ENCODE assay signal across 12 cellular contexts in genomic region chr20:31705191-31705590, GRCh38. TPM values are rescaled to one million over a fixed set of nuclear protein-coding genes. Genes with fewer than 3 reads are reported as not detected.
A peak's percentile ranks its signal among the peaks of the same experiment; 100 is the strongest.
DNase-seq lines count a peak whose midpoint lies in the region; ATAC-seq and TF ChIP-seq lines count a peak whose summit lies in the region.
"Had no signal": no experiment of that assay in that cellular context is flagged by ENCODE, and none has a peak within 500 bp of the region (broad histone marks: within the 10 kb centered on the region; RNA-seq: fewer than 3 reads in every experiment).

No MANE protein-coding gene starts in this region.

- H3K36me3 ChIP-seq in Caco-2 (ENCODE audit: control insufficient read depth, insufficient read depth, low read length) (peaks cover 17% of the 10 kb centered on the region), Panc1 (ENCODE audit: control insufficient read depth, insufficient read depth, low read length) (peaks cover 13% of the 10 kb centered on the region; the same call in 1 of the 2 replicates), prostate gland (no peaks in the 10 kb centered on the region)

- peak overlapping the region; percentile 48 for H3K4me3 Mint-ChIP-seq in Caco-2 (ENCODE audit: unreplicated experiment)
- H3K4me3 Mint-ChIP-seq: activated CD4-positive, alpha-beta T cell treated with anti-CD3 and anti-CD28 coated beads, Interleukin-2, amount 10 ng/mL, durations not matched to agents 7 days and 5 days had no signal

- H3K27ac ChIP-seq in Panc1 (ENCODE audit: low read length) (peak overlapping the region; percentile 54), epithelial cell of prostate (peak overlapping the region; percentile 100), prostate gland (peak overlapping the region; percentile 64 to 69)

- CTCF ChIA-PET in Caco-2 (lab: Charles Lee), result interaction anchor here (0.6 to 4.3 kb wide), 13 partner anchors 8 to 202 kb away, joined by 3 to 72 read pairs (median 8); partner anchors contain the start of gene BCL2L1
- CTCF ChIA-PET in Panc1 (lab: Charles Lee), result interaction anchor here (1.4 to 1.5 kb wide), 2 partner anchors 18 to 44 kb away, joined by 3 to 5 read pairs; no protein-coding TSS in a partner anchor

- TF ChIP-seq CTCF in Caco-2 (IDR thresholded peaks at IDR 0.05; ENCODE audit: insufficient read depth in 1 of 2, low read depth in 1 of 2, low read length in 1 of 2, severe bottlenecking in 1 of 2, unreplicated experiment in 1 of 2) (no peak), Panc1 (IDR thresholded peaks at IDR 0.05) (no peak), prostate gland (IDR thresholded peaks at IDR 0.05) (no peak)

- H3K4me1 ChIP-seq in Caco-2 (peaks cover 90% of the 10 kb centered on the region), Panc1 (ENCODE audit: control insufficient read depth, insufficient read depth, low read length) (peaks cover 32% of the 10 kb centered on the region), prostate gland (replicated peaks) (peaks cover 8% of the 10 kb centered on the region)

- BruUV-seq in Caco-2 (replicated peaks; lab: Mats Ljungman, UMichigan) (TSS peak; percentile 97), Panc1 (replicated peaks; lab: Mats Ljungman, UMichigan) (no TSS peak)

- H3K4me1 Mint-ChIP-seq in Caco-2 (ENCODE audit: low read depth, unreplicated experiment), result peaks cover 73% of the 10 kb centered on the region

- H3K4me3 ChIP-seq in Caco-2 (ENCODE audit: low read depth, low read length) (no peak overlapping the region), Panc1 (ENCODE audit: low read depth in 2 of 2, low read length in 2 of 2) (no peak overlapping the region), prostate gland (no peak overlapping the region)

- H3K36me3 Mint-ChIP-seq in Caco-2 (ENCODE audit: insufficient read depth, unreplicated experiment), result peaks cover 100% of the 10 kb centered on the region

- ATAC-seq in Panc1, result no peak
- no peak for ATAC-seq in GM18870 (IDR thresholded peaks at IDR 0.05; ENCODE audit: unreplicated experiment)

- no peaks in the 10 kb centered on the region for H3K27me3 Mint-ChIP-seq in Caco-2 (ENCODE audit: insufficient read depth, unreplicated experiment)
- H3K27me3 Mint-ChIP-seq: activated CD4-positive, alpha-beta T cell treated with anti-CD3 and anti-CD28 coated beads, Interleukin-2, amount 10 ng/mL, durations not matched to agents 7 days and 5 days had no signal

- no peaks in the 10 kb centered on the region for H3K9me3 Mint-ChIP-seq in Caco-2 (ENCODE audit: unreplicated experiment)
- H3K9me3 Mint-ChIP-seq: activated CD4-positive, alpha-beta T cell treated with anti-CD3 and anti-CD28 coated beads, Interleukin-2, amount 10 ng/mL, durations not matched to agents 7 days and 5 days had no signal

- H3K9me3 ChIP-seq in Caco-2 (no peaks in the 10 kb centered on the region), Panc1 (ENCODE audit: control insufficient read depth, insufficient read depth, low read depth, low read length) (no peaks in the 10 kb centered on the region), prostate gland (no peaks in the 10 kb centered on the region)

- intact Hi-C loops in Caco-2 (cut with micrococcal nuclease; ENCODE audit: unreplicated experiment), result no loop called here
- intact Hi-C loops in Panc1 (cut with micrococcal nuclease; ENCODE audit: unreplicated experiment), result no loop called here
- intact Hi-C loops in prostate gland (cut with DNase I), result no loop called here

- peak overlapping the region; percentile 98 for H3K27ac Mint-ChIP-seq in Caco-2 (ENCODE audit: unreplicated experiment)
- H3K27ac Mint-ChIP-seq: activated CD4-positive, alpha-beta T cell treated with anti-CD3 and anti-CD28 coated beads, Interleukin-2, amount 10 ng/mL, durations not matched to agents 7 days and 5 days had no signal

- no peak for TF ChIP-seq POLR2A in prostate gland (IDR thresholded peaks at IDR 0.05)

- in situ Hi-C loops in Panc1 (cut with HindIII; ENCODE audit: low pct_unique_long_range_greater_than_20kb, low sequenced_read_pairs), result no loop called here
- in situ Hi-C loops in KBM-7 (cut with MboI; ENCODE audit: low pct_unique_long_range_greater_than_20kb, low sequenced_read_pairs), result no loop called here

- H3K27me3 ChIP-seq in Caco-2 (replicated peaks; ENCODE audit: control insufficient read depth, insufficient read depth, low read length) (no peaks in the 10 kb centered on the region), Panc1 (ENCODE audit: control insufficient read depth, insufficient read depth, low read length) (no peaks in the 10 kb centered on the region), prostate gland (replicated peaks; ENCODE audit: insufficient read depth) (no peaks in the 10 kb centered on the region)

- DNase-seq in Caco-2, result no peak
- DNase-seq in Panc1 (ENCODE audit: low read depth, low spot score), result no peak
- no peak for DNase-seq in epithelial cell of prostate (ENCODE audit: low read depth, low spot score)
- DNase-seq in prostate gland (ENCODE audit: low spot score), result no peak
- DNase-seq in KBM-7, result no peak
- DNase-seq in NCI-H2227 treated with DMSO at 0.1 percent for 48 hours (lab: John Stamatoyannopoulos, UW), result no peak
- DNase-seq in DMS53 treated with DMSO at 0.1 percent for 48 hours (lab: John Stamatoyannopoulos, UW; ENCODE audit: unreplicated experiment), result no peak
- DNase-seq: activated CD4-positive, alpha-beta T cell treated with anti-CD3 and anti-CD28 coated beads, Interleukin-2, amount 10 ng/mL, durations not matched to agents 7 days and 5 days; KG1; NCI-H2171 treated with DMSO at 0.1 percent for 48 hours; SHP77 treated with DMSO at 0.1 percent for 48 hours had no signal

- POLR2A ChIA-PET in Caco-2 (lab: Charles Lee) (interaction anchor here (0.7 to 3.4 kb wide), 14 partner anchors 8 to 132 kb away, joined by 3 to 178 read pairs (median 13); partner anchors contain the start of genes BCL2L1 and ID1), Panc1 (lab: Charles Lee) (interaction anchor here (0.9 kb wide), 1 partner anchor 9 kb away, joined by 4 read pairs; no protein-coding TSS in a partner anchor)

RNA-seq across cellular contexts. Expression of gene BCL2L1, which starts 17.5 kb away (rescaled TPM):
- total RNA-seq in Caco-2 (2022) (444 and 469 TPM in 2 replicates), Panc1 (2021; ENCODE audit: unreplicated experiment) (150 TPM), prostate gland (100 to 1,000 TPM; 127 to 155 TPM)
- 127 TPM for polyA plus RNA-seq in Panc1 (2012; ENCODE audit: insufficient read length)

RNA-seq across cellular contexts. Expression of gene TPX2, which starts 33.9 kb away (rescaled TPM):
- total RNA-seq in Caco-2 (2022) (221 and 237 TPM in 2 replicates), Panc1 (2021; ENCODE audit: unreplicated experiment) (248 TPM), prostate gland (10 to 100 TPM in 1 of 2 donors, 1 to 10 TPM in 1; 1.4 to 23.2 TPM)
- polyA plus RNA-seq in Panc1 (2012; ENCODE audit: insufficient read length), result 84.6 TPM
